Comparison of ENCODE assay signal across 22 cellular contexts in genomic region chr7:49660170-49660783, GRCh38.
DNase-seq lines count a peak whose midpoint lies in the region; FAIRE-seq and TF ChIP-seq lines count a peak whose summit lies in the region.
"Had no signal": no experiment of that assay in that cellular context is flagged by ENCODE, and none has a peak within 500 bp of the region (broad histone marks: within the 10 kb centered on the region; RNA-seq: fewer than 3 reads in every experiment).

No MANE protein-coding gene starts in this region.

- no peak for TF ChIP-seq EP300 in SK-N-SH (IDR thresholded peaks at IDR 0.05; ENCODE audit: borderline replicate concordance in 1 of 2, low read depth in 1 of 2, low read length in 1 of 2)

- no peaks in the 10 kb centered on the region for H3K9me2 ChIP-seq in SK-N-SH

- intact Hi-C loops in colonic mucosa (cut with DNase I), result no loop called here

- TF ChIP-seq CTCF in colonic mucosa (IDR thresholded peaks at IDR 0.05) (no peak), SK-N-SH (IDR thresholded peaks at IDR 0.05) (no peak)

- H2AFZ ChIP-seq in SK-N-SH (ENCODE audit: low read depth), result no peak overlapping the region

- H3K79me2 ChIP-seq in SK-N-SH (ENCODE audit: insufficient read depth), result no peaks in the 10 kb centered on the region

- no peaks in the 10 kb centered on the region for H3K9me3 ChIP-seq in colonic mucosa
- H3K9me3 ChIP-seq in SK-N-SH, result no peaks in the 10 kb centered on the region
- H3K9me3 ChIP-seq: BLaER1, Caco-2, HAP-1 had no signal

- H3K4me2 ChIP-seq in SK-N-SH, result no peak overlapping the region
- H3K4me2 ChIP-seq: BLaER1 had no signal

- H3K4me1 ChIP-seq in colonic mucosa (no peaks in the 10 kb centered on the region), SK-N-SH (ENCODE audit: control insufficient read depth in 1 of 2, insufficient read depth in 2 of 2, low read depth in 1 of 2, low read length in 1 of 2) (no peaks in the 10 kb centered on the region)
- H3K4me1 ChIP-seq: BLaER1, Caco-2, HAP-1 had no signal

- peak; percentile 75 for DNase-seq in DMS153 (lab: John Stamatoyannopoulos, UW)
- no peak for DNase-seq in DMS153 treated with DMSO at 0.1 percent for 48 hours (lab: John Stamatoyannopoulos, UW; ENCODE audit: unreplicated experiment)
- DNase-seq in NCI-H748 (lab: John Stamatoyannopoulos, UW; ENCODE audit: unreplicated experiment), result peak; percentile 69
- peak; percentile 22 for DNase-seq in colonic mucosa
- DNase-seq in NCI-H526 treated with DMSO at 0.1 percent for 48 hours (lab: John Stamatoyannopoulos, UW), result no peak
- no peak for DNase-seq in SK-N-SH
- no peak for DNase-seq in GM19239 (ENCODE audit: insufficient read length, low spot score)
- DNase-seq: Caco-2; CD4-positive, CD25-positive, alpha-beta regulatory T cell; CD8-positive, alpha-beta T cell; DMS79; EL; GDM1; GOT3; HFFc6 had no signal

- 0% methylated on average over 3 of the region's 3 CpGs for WGBS in SK-N-SH (ENCODE audit: low lambda C conversion rate)

- FAIRE-seq in GM19239 (lab: Jason Lieb, UNC), result no peak
- FAIRE-seq: A204.1, GM12878, H54 had no signal

- POLR2A ChIA-PET in SK-N-SH (lab: Yijun Ruan, JAX), result no interaction called here

- H3K36me3 ChIP-seq in colonic mucosa (no peaks in the 10 kb centered on the region), SK-N-SH (replicated peaks in 1 of 2; ENCODE audit: control insufficient read depth in 1 of 2, insufficient read depth in 2 of 2, low read length in 1 of 2) (no peaks in the 10 kb centered on the region)
- H3K36me3 ChIP-seq: BLaER1, HAP-1 had no signal

- no peaks in the 10 kb centered on the region for H3F3A ChIP-seq in SK-N-SH (replicated peaks; ENCODE audit: insufficient read depth)

- H3K4me3 ChIP-seq in colonic mucosa (no peak overlapping the region), SK-N-SH (ENCODE audit: low read depth in 2 of 2, low read length in 1 of 2) (no peak overlapping the region)
- H3K4me3 ChIP-seq: BLaER1, GM12878, HAP-1 had no signal

- H3K9ac ChIP-seq in colonic mucosa (ENCODE audit: low read depth in 2 of 2, low read length in 2 of 2), result no peak overlapping the region
- H3K9ac ChIP-seq in SK-N-SH, result no peak overlapping the region
- H3K9ac ChIP-seq: BLaER1 had no signal

- CTCF ChIA-PET in SK-N-SH (lab: Yijun Ruan, JAX), result no interaction called here

- H3K27ac ChIP-seq in colonic mucosa (peak overlapping the region; percentile 56), SK-N-SH (ENCODE audit: low read depth in 2 of 2, low read length in 1 of 2) (no peak overlapping the region)
- H3K27ac ChIP-seq: 22Rv1, BLaER1, C4-2B had no signal

- TF ChIP-seq RAD21 in SK-N-SH (IDR thresholded peaks at IDR 0.05; ENCODE audit: low read length), result no peak

- H3K27me3 ChIP-seq in colonic mucosa (no peaks in the 10 kb centered on the region), SK-N-SH (ENCODE audit: insufficient read depth) (no peaks in the 10 kb centered on the region)
- H3K27me3 ChIP-seq: BLaER1 had no signal

- H4K20me1 ChIP-seq in SK-N-SH (ENCODE audit: insufficient read depth), result no peaks in the 10 kb centered on the region
- H4K20me1 ChIP-seq: BLaER1 had no signal

TF ChIP-seq in SK-N-SH, 30 proteins besides CTCF, POLR2A, EP300 and RAD21:
- no peak for TF ChIP-seq NRF1 (IDR thresholded peaks at IDR 0.05; ENCODE audit: low read depth, low read length)
- TF ChIP-seq GATA2 (CRISPR knock-in tag; IDR thresholded peaks at IDR 0.05), result no peak
- TF ChIP-seq USF1 (IDR thresholded peaks at IDR 0.05; ENCODE audit: borderline replicate concordance, low read depth), result no peak
- no peak for TF ChIP-seq MXI1 (IDR thresholded peaks at IDR 0.05; ENCODE audit: low read depth, low read length)
- no peak for TF ChIP-seq TAF1 (IDR thresholded peaks at IDR 0.05; ENCODE audit: borderline replicate concordance, low read depth, low read length)
- TF ChIP-seq USF2 (IDR thresholded peaks at IDR 0.05; ENCODE audit: borderline replicate concordance, low read depth, low read length), result no peak
- no peak for TF ChIP-seq REST (IDR thresholded peaks at IDR 0.05; ENCODE audit: low read depth, low read length)
- no peak for TF ChIP-seq IRF3 (IDR thresholded peaks at IDR 0.05; ENCODE audit: low read depth, low read length)
- no peak for TF ChIP-seq MEF2A (IDR thresholded peaks at IDR 0.05; ENCODE audit: borderline replicate concordance, low read depth)
- no peak for TF ChIP-seq SIN3A (IDR thresholded peaks at IDR 0.05; ENCODE audit: borderline replicate concordance, low read depth, low read length)
- TF ChIP-seq TEAD4 (IDR thresholded peaks at IDR 0.05; ENCODE audit: borderline replicate concordance, insufficient read depth), result no peak
- TF ChIP-seq POLR2AphosphoS5 (IDR thresholded peaks at IDR 0.05; ENCODE audit: low read depth, low read length), result no peak
- no peak for TF ChIP-seq EZH2phosphoT487 (IDR thresholded peaks at IDR 0.05; ENCODE audit: borderline replicate concordance, low read depth)
- TF ChIP-seq RXRA (IDR thresholded peaks at IDR 0.05; ENCODE audit: borderline replicate concordance, low read depth), result no peak
- no peak for TF ChIP-seq JUND (IDR thresholded peaks at IDR 0.05)

Comparison
In these comparisons a context has a peak if more than half of its experiments do, and no peak if none do; other contexts are left out.
1. DNase-seq: peak in DMS153 (single experiment), NCI-H748 (single experiment) and colonic mucosa (single experiment); none in DMS153 treated with DMSO at 0.1 percent for 48 hours (single experiment), NCI-H526 treated with DMSO at 0.1 percent for 48 hours (single experiment), SK-N-SH (single experiment) and GM19239 (single experiment).